In the genomic region with DNA sequence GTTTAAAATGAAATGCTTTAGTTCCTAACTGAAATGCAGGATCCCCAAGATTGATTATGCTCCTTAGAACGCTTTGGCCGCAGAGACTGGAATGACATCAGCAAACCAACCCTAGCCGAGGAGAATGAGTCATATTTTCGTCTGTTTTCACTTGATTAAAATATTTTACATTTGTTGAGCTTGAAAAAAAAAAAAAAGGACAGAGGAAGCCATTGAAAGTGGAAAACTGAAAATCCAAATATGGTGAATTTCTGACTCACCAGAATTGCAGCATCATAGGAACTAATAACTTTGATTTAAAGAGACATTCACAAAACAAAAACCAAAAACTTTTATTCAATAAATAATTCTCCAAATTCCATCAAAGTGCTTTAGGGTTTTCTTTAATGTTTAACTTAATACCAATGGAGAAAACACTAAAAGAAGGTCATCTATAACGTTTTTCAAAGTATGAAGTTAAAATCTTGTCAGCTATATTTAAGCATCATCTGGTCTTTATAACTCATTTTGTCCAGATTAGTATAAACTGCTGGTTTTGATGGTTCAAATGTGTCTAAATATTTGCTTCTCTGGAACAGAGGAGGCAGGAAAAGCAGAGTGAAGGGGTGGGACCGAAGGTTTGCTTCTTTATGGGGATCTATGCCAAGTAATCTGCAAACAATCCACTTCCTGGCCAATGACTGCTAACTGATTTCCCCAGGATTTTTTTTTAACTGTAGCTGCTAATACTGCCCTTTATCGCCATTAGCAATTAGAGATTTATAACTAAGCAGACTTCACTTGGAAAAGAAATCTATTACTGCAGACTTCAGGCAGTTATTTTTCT, we compare ENCODE assay signal across 9 cellular contexts. TPM values are rescaled to one million over a fixed set of nuclear protein-coding genes. Genes with fewer than 3 reads are reported as not detected.
DNase-seq lines count a peak whose midpoint lies in the region; ATAC-seq and TF ChIP-seq lines count a peak whose summit lies in the region.
"Had no signal": no experiment of that assay in that cellular context is flagged by ENCODE, and none has a peak within 500 bp of the region (broad histone marks: within the 10 kb centered on the region; RNA-seq: fewer than 3 reads in every experiment).

No MANE protein-coding gene starts in this region.

- peak; percentile 17 for DNase-seq in stimulated activated CD4-positive, alpha-beta T cell treated with anti-CD3 and anti-CD28 coated beads, Interleukin-1b, Interleukin-23, amount 100 ng/mL, for 48 hours
- DNase-seq in stimulated activated CD4-positive, alpha-beta T cell treated with anti-CD3 and anti-CD28 coated beads, Interleukin-12 subunit alpha, Interleukin-12 subunit beta, amount 100 ng/mL, for 4 hours: no peak
- DNase-seq in lung (ENCODE audit: low spot score) (no peak), aorta (peak; percentile 79 to 80), SHP77 treated with DMSO at 0.1 percent for 48 hours (lab: John Stamatoyannopoulos, UW) (no peak), NCI-H510A (lab: John Stamatoyannopoulos, UW) (no peak), midbrain (lab: John Stamatoyannopoulos, UW) (no peak)

- no peaks in the 10 kb centered on the region for H3K27me3 Mint-ChIP-seq in brain

- peak overlapping the region in 3 of 5 experiments; percentile 18 to 74 (median 49) for H3K4me3 Mint-ChIP-seq in brain

- WGBS in lung, 2 donors: 35 to 54% methylated on average over 7 of the region's 7 CpGs
- WGBS in aorta, 2 donors: 5 to 6% methylated on average over 7 of the region's 7 CpGs

- TF ChIP-seq CTCF in brain (conservative IDR thresholded peaks at IDR 0.05) (no peak), lung (IDR thresholded peaks at IDR 0.05; ENCODE audit: control extremely low read depth, extremely low read depth) (no peak)

- H3K27ac Mint-ChIP-seq in brain: peak overlapping the region in 3 of 5 experiments; percentile 32 to 90 (median 88)

- no peaks in the 10 kb centered on the region for H3K36me3 Mint-ChIP-seq in brain

- no peaks in the 10 kb centered on the region for H3K4me1 ChIP-seq in lung (ENCODE audit: control insufficient read depth in 2 of 2, insufficient read depth in 2 of 2, low read length in 2 of 2)
- H3K4me1 ChIP-seq in aorta (ENCODE audit: control insufficient read depth in 1 of 2, insufficient read depth in 2 of 2, low read length in 2 of 2): peaks cover 0 to 2% of the 10 kb centered on the region in 2 donors

- H3K4me1 Mint-ChIP-seq in brain: peaks cover 23% of the 10 kb centered on the region

- H3K27ac ChIP-seq in lung (ENCODE audit: low read depth in 1 of 2, low read length in 1 of 2) (peak overlapping the region in 1 of 2 donors; percentile 60), aorta (ENCODE audit: low read depth in 1 of 2, low read length in 2 of 2) (peak overlapping the region; percentile 54 to 82)

- intact Hi-C loops in aorta (cut with DNase I): loop anchor here in 1 of 2 donors (5.0 kb wide), 1 partner anchor 42 kb away; no protein-coding TSS in a partner anchor

- no peaks in the 10 kb centered on the region for H3K9me3 Mint-ChIP-seq in brain

- H3K27me3 ChIP-seq in lung (ENCODE audit: control insufficient read depth, insufficient read depth) (no peaks in the 10 kb centered on the region), aorta (ENCODE audit: control insufficient read depth in 1 of 2, insufficient read depth in 2 of 2, low read length in 1 of 2) (no peaks in the 10 kb centered on the region)

- H3K4me3 ChIP-seq in lung: no peak overlapping the region
- H3K4me3 ChIP-seq in aorta (ENCODE audit: low read length in 2 of 2): peak overlapping the region in 1 of 2 donors; percentile 76
- H3K4me3 ChIP-seq: GM12878 had no signal

- no peaks in the 10 kb centered on the region for H3K9me3 ChIP-seq in lung (ENCODE audit: control insufficient read depth in 2 of 2, insufficient read depth in 1 of 2, low read length in 1 of 2)
- no peaks in the 10 kb centered on the region for H3K9me3 ChIP-seq in aorta (ENCODE audit: control insufficient read depth, low read length)

- ATAC-seq in lung (ENCODE audit: insufficient read depth, low FRiP score) (peak; percentile 51), aorta (ENCODE audit: low FRiP score) (peak; percentile 90)
- ATAC-seq: GM12878 had no signal

- no peaks in the 10 kb centered on the region for H3K36me3 ChIP-seq in lung (ENCODE audit: control insufficient read depth in 2 of 2, insufficient read depth in 2 of 2, low read length in 2 of 2)
- no peaks in the 10 kb centered on the region for H3K36me3 ChIP-seq in aorta (ENCODE audit: control insufficient read depth in 1 of 2, insufficient read depth in 2 of 2, low read length in 1 of 2)

RNA-seq across cellular contexts. Expression of gene COL5A2, which starts 30.9 kb away (rescaled TPM):
- polyA plus RNA-seq in brain (ENCODE audit: insufficient read depth, low read depth, low replicate concordance) (5.1 TPM), lung (10 to 100 TPM in 1 of 2 donors, 1 to 10 TPM in 1; 9.9 to 22.3 TPM), aorta (100 to 1,000 TPM in 1 of 2 donors, 10 to 100 TPM in 1; 13.3 to 131 TPM)
- total RNA-seq in lung (100 to 1,000 TPM in 1 of 2 donors, 10 to 100 TPM in 1; 75.3 to 209 TPM), aorta (100 to 1,000 TPM in 1 of 2 donors, 10 to 100 TPM in 1; 81.0 to 115 TPM)

Comparison
In these comparisons a context has a peak if more than half of its experiments do, and no peak if none do; other contexts are left out.
1. DNase-seq: peak in stimulated activated CD4-positive, alpha-beta T cell treated with anti-CD3 and anti-CD28 coated beads, Interleukin-1b, Interleukin-23, amount 100 ng/mL, for 48 hours (single experiment) and aorta (2 of 2); none in stimulated activated CD4-positive, alpha-beta T cell treated with anti-CD3 and anti-CD28 coated beads, Interleukin-12 subunit alpha, Interleukin-12 subunit beta, amount 100 ng/mL, for 4 hours (single experiment), lung (single experiment), SHP77 treated with DMSO at 0.1 percent for 48 hours (single experiment), NCI-H510A (single experiment) and midbrain (single experiment).